In genomic region chr1:64823691-64824476, GRCh38 we compare ENCODE assay signal across 8 cellular contexts.
A peak's percentile ranks its signal among the peaks of the same experiment; 100 is the strongest.
DNase-seq lines count a peak whose midpoint lies in the region; ATAC-seq and TF ChIP-seq lines count a peak whose summit lies in the region.

No MANE protein-coding gene starts in this region.

- peak; percentile 66 for ATAC-seq in GM18909 (IDR thresholded peaks at IDR 0.05; ENCODE audit: poor library complexity, unreplicated experiment)
- ATAC-seq in left ventricle myocardium superior = peak; percentile 76
- no peak for ATAC-seq in GM19035 (IDR thresholded peaks at IDR 0.05; ENCODE audit: unreplicated experiment)

- intact Hi-C loops in left ventricle myocardium superior (cut with micrococcal nuclease) = loop anchor here (2.0 kb wide), 1 partner anchor 137 kb away; no protein-coding TSS in a partner anchor

- peak; percentile 76 for TF ChIP-seq CTCF in retinal pigment epithelial cell (conservative IDR thresholded peaks at IDR 0.05; ENCODE audit: low read depth, low read length)

- H3K4me3 ChIP-seq in retinal pigment epithelial cell (ENCODE audit: low read length) = no peak overlapping the region

- DNase-seq in AML-193 (lab: John Stamatoyannopoulos, UW) (peak; percentile 53 to 58), NCI-H1105 (lab: John Stamatoyannopoulos, UW) (peak; percentile 72), SKM-1 treated with dmso at 0.1 percent for 144 hours (lab: John Stamatoyannopoulos, UW; ENCODE audit: unreplicated experiment) (peak; percentile 56), amygdala (lab: John Stamatoyannopoulos, UW) (peak in 35 of 56 donors; percentile 12 to 84 (median 34)), left ventricle myocardium superior (peak; percentile 60), retinal pigment epithelial cell (ENCODE audit: low read depth) (peak; percentile 46)
